ENCODE assay signal across 8 cellular contexts in genomic region chr17:62423647-62424461, GRCh38. TPM values are rescaled to one million over a fixed set of nuclear protein-coding genes. Genes with fewer than 3 reads are reported as not detected.
A peak's percentile ranks its signal among the peaks of the same experiment; 100 is the strongest.
DNase-seq lines count a peak whose midpoint lies in the region; ATAC-seq and TF ChIP-seq lines count a peak whose summit lies in the region.
"Not testable (repeated sequence)": the region's sequence is repeated elsewhere in the genome, so short reads cannot be mapped to it uniquely, and the experiment has no call there.

A gene with protein sequence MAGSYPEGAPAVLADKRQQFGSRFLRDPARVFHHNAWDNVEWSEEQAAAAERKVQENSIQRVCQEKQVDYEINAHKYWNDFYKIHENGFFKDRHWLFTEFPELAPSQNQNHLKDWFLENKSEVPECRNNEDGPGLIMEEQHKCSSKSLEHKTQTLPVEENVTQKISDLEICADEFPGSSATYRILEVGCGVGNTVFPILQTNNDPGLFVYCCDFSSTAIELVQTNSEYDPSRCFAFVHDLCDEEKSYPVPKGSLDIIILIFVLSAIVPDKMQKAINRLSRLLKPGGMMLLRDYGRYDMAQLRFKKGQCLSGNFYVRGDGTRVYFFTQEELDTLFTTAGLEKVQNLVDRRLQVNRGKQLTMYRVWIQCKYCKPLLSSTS (plus strand): TSS chr17:62423897. CDS start chr17:62423903, 6 bp downstream.

- DNase-seq in CD14-positive monocyte (ENCODE audit: low spot score) = peak; percentile 74
- peak; percentile 57 for DNase-seq in NCI-H524 treated with DMSO at 0.1 percent for 48 hours (lab: John Stamatoyannopoulos, UW)
- DNase-seq in activated CD4-positive, alpha-beta T cell treated with anti-CD3 and anti-CD28 coated beads for 4 hours = peak; percentile 77 to 81
- peak; percentile 85 for DNase-seq in coronary artery (ENCODE audit: low spot score)
- DNase-seq in left lobe of liver (ENCODE audit: low spot score) = peak; percentile 88
- DNase-seq in stimulated activated CD4-positive, alpha-beta T cell treated with anti-CD3 and anti-CD28 coated beads, Interleukin-2, amount 100 ng/mL, for 24 hours = peak; percentile 88 to 90

- not testable (repeated sequence) for H3K27me3 Mint-ChIP-seq in CD14-positive monocyte (ENCODE audit: low read depth in 3 of 3)

- peak; percentile 36 for TF ChIP-seq CTCF in CD14-positive monocyte (IDR thresholded peaks at IDR 0.05)
- not testable (repeated sequence) for TF ChIP-seq CTCF in coronary artery (IDR thresholded peaks at IDR 0.05)

- H3K9me3 Mint-ChIP-seq in CD14-positive monocyte = not testable (repeated sequence)

- intact Hi-C loops in CD14-positive monocyte (cut with micrococcal nuclease) = not testable (repeated sequence)

- peaks cover 20% of the 10 kb centered on the region for H3K4me1 Mint-ChIP-seq in CD14-positive monocyte

- H3K27ac Mint-ChIP-seq in CD14-positive monocyte = peak within 1 kb of the TSS; percentile 62 to 93 (median 76)

- H3K27ac ChIP-seq in coronary artery = peak within 1 kb of the TSS in 1 of 2 donors; percentile 82

- H3K4me3 Mint-ChIP-seq in CD14-positive monocyte = peak within 1 kb of the TSS; percentile 97 to 99

- ATAC-seq in GM19328 (IDR thresholded peaks at IDR 0.05; ENCODE audit: unreplicated experiment) = peak; percentile 94
- ATAC-seq in HG03469 (IDR thresholded peaks at IDR 0.05; ENCODE audit: unreplicated experiment) = peak; percentile 92
- ATAC-seq in left lobe of liver = peak; percentile 95

- H3K36me3 Mint-ChIP-seq in CD14-positive monocyte = peaks cover 12 to 13% of the 10 kb centered on the region in 2 donors

- H3K4me3 ChIP-seq in coronary artery = peak within 1 kb of the TSS; percentile 82

RNA-seq across cellular contexts. Expression of the gene that starts here (rescaled TPM):
- 1 to 10 TPM; 3.9 to 5.6 TPM for polyA plus RNA-seq in CD14-positive monocyte
- total RNA-seq in left lobe of liver = 7.8 TPM
